Comparison of ENCODE assay signal across 11 cellular contexts in genomic region chr6:21305827-21306469, GRCh38.
A peak's percentile ranks its signal among the peaks of the same experiment; 100 is the strongest.
DNase-seq lines count a peak whose midpoint lies in the region; ATAC-seq and TF ChIP-seq lines count a peak whose summit lies in the region.
"Had no signal": no experiment of that assay in that cellular context is flagged by ENCODE, and none has a peak within 500 bp of the region (broad histone marks: within the 10 kb centered on the region; RNA-seq: fewer than 3 reads in every experiment).

No MANE protein-coding gene starts in this region.

- H3K36me3 Mint-ChIP-seq in GM23338 (ENCODE audit: low read depth), result peaks cover 3% of the 10 kb centered on the region; the same call in 2 of the 3 replicates
- H3K36me3 Mint-ChIP-seq: CD4-positive, alpha-beta memory T cell had no signal

- intact Hi-C loops in vagina (cut with DNase I), result no loop called here

- H3K27me3 Mint-ChIP-seq in GM23338 (ENCODE audit: insufficient read depth, low read depth, poor library complexity), result peaks cover 2% of the 10 kb centered on the region
- H3K27me3 Mint-ChIP-seq: CD4-positive, alpha-beta memory T cell had no signal

- no peak overlapping the region for H3K27ac Mint-ChIP-seq in GM23338
- H3K27ac Mint-ChIP-seq: CD4-positive, alpha-beta memory T cell had no signal

- no peak overlapping the region for H3K4me2 ChIP-seq in GM23338

- no peak overlapping the region for H3K27ac ChIP-seq in RWPE1
- H3K27ac ChIP-seq in GM23338 (ENCODE audit: low read depth), result no peak overlapping the region
- no peak overlapping the region for H3K27ac ChIP-seq in vagina

- H3K79me2 ChIP-seq in GM23338 (replicated peaks; ENCODE audit: insufficient read depth), result no peaks in the 10 kb centered on the region

- TF ChIP-seq CTCF in AG04449 (IDR thresholded peaks at IDR 0.05; ENCODE audit: insufficient read depth, low read length, missing control alignments), result no peak
- TF ChIP-seq CTCF in RWPE1 (conservative IDR thresholded peaks at IDR 0.05; ENCODE audit: low read depth), result no peak; the same call in 1 of the 2 replicates
- TF ChIP-seq CTCF in fibroblast of the aortic adventitia (IDR thresholded peaks at IDR 0.05; ENCODE audit: insufficient read depth, low read length), result peak; percentile 32
- TF ChIP-seq CTCF in GM23338 (conservative IDR thresholded peaks at IDR 0.05; ENCODE audit: low read depth in 2 of 2), result 0 out of 4 replicates have a peak, but pooled peaks of 1 of the 2 experiments have one; percentile 9
- TF ChIP-seq CTCF in vagina (IDR thresholded peaks at IDR 0.05), result no peak

- no peaks in the 10 kb centered on the region for H3K9me3 ChIP-seq in vagina

- H3K9me2 ChIP-seq in GM23338 (ENCODE audit: insufficient read depth), result no peaks in the 10 kb centered on the region

- no peak for ATAC-seq in GM23338
- no peak for ATAC-seq in HG03025 (IDR thresholded peaks at IDR 0.05; ENCODE audit: low FRiP score, unreplicated experiment)

- no peaks in the 10 kb centered on the region for H4K20me1 ChIP-seq in GM23338 (replicated peaks; ENCODE audit: insufficient read depth)

- H3K4me1 ChIP-seq in GM23338 (ENCODE audit: insufficient read depth), result no peaks in the 10 kb centered on the region
- H3K4me1 ChIP-seq in vagina, result no peaks in the 10 kb centered on the region

- no peak overlapping the region for H2AFZ ChIP-seq in GM23338

- CTCF ChIA-PET in AG04449 (lab: Yijun Ruan, JAX), result no interaction called here
- CTCF ChIA-PET in RWPE1 (lab: Yijun Ruan, JAX), result interaction anchor here (0.6 to 1.0 kb wide), 3 partner anchors 13 to 226 kb away, joined by 3 to 4 read pairs (median 3); no protein-coding TSS in a partner anchor

- peaks cover 7% of the 10 kb centered on the region for H3K4me1 Mint-ChIP-seq in GM23338
- H3K4me1 Mint-ChIP-seq: CD4-positive, alpha-beta memory T cell had no signal

- no peak overlapping the region for H3K4me3 ChIP-seq in AG04449 (ENCODE audit: low read depth, low read length)
- H3K4me3 ChIP-seq in fibroblast of the aortic adventitia (ENCODE audit: low read depth, low read length), result no peak overlapping the region
- no peak overlapping the region for H3K4me3 ChIP-seq in GM23338
- H3K4me3 ChIP-seq in vagina, result no peak overlapping the region

- no peak overlapping the region for H3K4me3 Mint-ChIP-seq in GM23338
- H3K4me3 Mint-ChIP-seq: CD4-positive, alpha-beta memory T cell had no signal

- H3F3A ChIP-seq in GM23338 (replicated peaks; ENCODE audit: low read depth), result no peaks in the 10 kb centered on the region

- TF ChIP-seq POLR2A in vagina (IDR thresholded peaks at IDR 0.05), result no peak

- H3K27me3 ChIP-seq in GM23338 (ENCODE audit: insufficient read depth) (no peaks in the 10 kb centered on the region), vagina (no peaks in the 10 kb centered on the region)

- POLR2A ChIA-PET in AG04449 (lab: Yijun Ruan, JAX), result no interaction called here
- POLR2A ChIA-PET in RWPE1 (lab: Yijun Ruan, JAX; ENCODE audit: low non-redundant PET), result no interaction called here

- peak; percentile 12 for DNase-seq in AG04449 (ENCODE audit: low read depth, low spot score)
- peak; percentile 37 for DNase-seq in HT-29 (ENCODE audit: low spot score)
- DNase-seq in RWPE1 (ENCODE audit: low spot score), result peak; percentile 24
- peak; percentile 69 for DNase-seq in fibroblast of the aortic adventitia (ENCODE audit: low read depth)
- DNase-seq in GM23338 (ENCODE audit: low spot score), result no peak
- DNase-seq in NCI-H524 treated with DMSO at 0.1 percent for 48 hours (lab: John Stamatoyannopoulos, UW), result no peak
- no peak for DNase-seq in vagina (ENCODE audit: extremely low spot score in 2 of 2)
- DNase-seq: CD4-positive, alpha-beta memory T cell; NCI-H2081; T1000 had no signal

- H3K36me3 ChIP-seq in GM23338 (ENCODE audit: insufficient read depth) (no peaks in the 10 kb centered on the region), vagina (no peaks in the 10 kb centered on the region)

- peaks cover 6% of the 10 kb centered on the region; the same call in 2 of the 3 replicates for H3K9me3 Mint-ChIP-seq in GM23338

TF ChIP-seq in GM23338, 12 proteins besides CTCF, POLR2A, EP300 and RAD21 (continues in another document):
- TF ChIP-seq EZH2phosphoT487 (IDR thresholded peaks at IDR 0.05; ENCODE audit: unreplicated experiment) (no peak), POLR2AphosphoS5 (IDR thresholded peaks at IDR 0.05; ENCODE audit: low read depth) (no peak), ETS1 (IDR thresholded peaks at IDR 0.05) (no peak), ZNF462 (CRISPR knock-in tag; IDR thresholded peaks at IDR 0.05) (no peak), EZH2 (IDR thresholded peaks at IDR 0.05; ENCODE audit: low read depth, unreplicated experiment) (no peak), STAT1 (IDR thresholded peaks at IDR 0.05; ENCODE audit: unreplicated experiment) (no peak), ZNF331 (CRISPR knock-in tag; IDR thresholded peaks at IDR 0.05; ENCODE audit: low read depth) (no peak), JUNB (IDR thresholded peaks at IDR 0.05; ENCODE audit: unreplicated experiment) (no peak), CREB1 (CRISPR knock-in tag; IDR thresholded peaks at IDR 0.05; ENCODE audit: low read depth) (no peak)

Comparison
In these comparisons a context has a peak if more than half of its experiments do, and no peak if none do; other contexts are left out.
1. DNase-seq: peak in AG04449 (single experiment), HT-29 (single experiment), RWPE1 (single experiment) and fibroblast of the aortic adventitia (single experiment); none in GM23338 (single experiment), NCI-H524 treated with DMSO at 0.1 percent for 48 hours (single experiment) and vagina (0 of 2).